Comparison of ENCODE assay signal across 10 cellular contexts in genomic region chr5:119322312-119322947, GRCh38.
DNase-seq lines count a peak whose midpoint lies in the region; ATAC-seq and TF ChIP-seq lines count a peak whose summit lies in the region.
"Had no signal": no experiment of that assay in that cellular context is flagged by ENCODE, and none has a peak within 500 bp of the region (broad histone marks: within the 10 kb centered on the region; RNA-seq: fewer than 3 reads in every experiment).

No MANE protein-coding gene starts in this region.

- no peaks in the 10 kb centered on the region for H3K27me3 Mint-ChIP-seq in T-helper 2 cell treated with Interferon-gamma antibody and Interleukin-4, amounts not matched to agents 5 μg/mL and 100 μg/mL, for 36 hours (ENCODE audit: low read depth)
- no peaks in the 10 kb centered on the region for H3K27me3 Mint-ChIP-seq in stimulated activated naive CD8-positive, alpha-beta T cell treated with anti-CD3 and anti-CD28 coated beads, Interleukin-15, amount 100 ng/mL, for 72 hours

- H3K27me3 ChIP-seq in RWPE2 (ENCODE audit: insufficient read depth, poor library complexity, severe bottlenecking), result no peaks in the 10 kb centered on the region

- peaks cover 79% of the 10 kb centered on the region for H3K4me1 Mint-ChIP-seq in T-helper 2 cell treated with Interferon-gamma antibody and Interleukin-4, amounts not matched to agents 5 μg/mL and 100 μg/mL, for 36 hours (ENCODE audit: low read depth)
- peaks cover 83% of the 10 kb centered on the region for H3K4me1 Mint-ChIP-seq in stimulated activated naive CD8-positive, alpha-beta T cell treated with anti-CD3 and anti-CD28 coated beads, Interleukin-15, amount 100 ng/mL, for 72 hours

- no peak for TF ChIP-seq CTCF in RWPE2 (IDR thresholded peaks at IDR 0.05; ENCODE audit: poor library complexity, severe bottlenecking)

- peaks cover 4% of the 10 kb centered on the region; the same call in 1 of the 2 replicates for H3K36me3 ChIP-seq in RWPE2 (ENCODE audit: low read depth)

- H3K27ac ChIP-seq in RWPE2 (ENCODE audit: poor library complexity, severe bottlenecking) (peak overlapping the region; percentile 99), epithelial cell of prostate (peak overlapping the region; percentile 99)
- H3K27ac ChIP-seq: HL-60 had no signal

- ATAC-seq in RWPE2 (ENCODE audit: low read depth) (no peak), GM18867 (IDR thresholded peaks at IDR 0.05; ENCODE audit: unreplicated experiment) (no peak), HG03565 (IDR thresholded peaks at IDR 0.05; ENCODE audit: unreplicated experiment) (no peak)
- no peak for ATAC-seq in stimulated activated naive CD8-positive, alpha-beta T cell treated with anti-CD3 and anti-CD28 coated beads, Interleukin-15, amount 100 ng/mL, for 72 hours

- no peaks in the 10 kb centered on the region for H3K9me3 Mint-ChIP-seq in T-helper 2 cell treated with Interferon-gamma antibody and Interleukin-4, amounts not matched to agents 5 μg/mL and 100 μg/mL, for 36 hours
- no peaks in the 10 kb centered on the region for H3K9me3 Mint-ChIP-seq in stimulated activated naive CD8-positive, alpha-beta T cell treated with anti-CD3 and anti-CD28 coated beads, Interleukin-15, amount 100 ng/mL, for 72 hours

- peaks cover 48% of the 10 kb centered on the region for H3K4me1 ChIP-seq in RWPE2 (ENCODE audit: insufficient read depth, poor library complexity, severe bottlenecking)

- peak overlapping the region; percentile 90 for H3K27ac Mint-ChIP-seq in T-helper 2 cell treated with Interferon-gamma antibody and Interleukin-4, amounts not matched to agents 5 μg/mL and 100 μg/mL, for 36 hours
- H3K27ac Mint-ChIP-seq in stimulated activated naive CD8-positive, alpha-beta T cell treated with anti-CD3 and anti-CD28 coated beads, Interleukin-15, amount 100 ng/mL, for 72 hours, result peak overlapping the region; percentile 57 to 99

- peaks cover 37% of the 10 kb centered on the region for H3K36me3 Mint-ChIP-seq in T-helper 2 cell treated with Interferon-gamma antibody and Interleukin-4, amounts not matched to agents 5 μg/mL and 100 μg/mL, for 36 hours (ENCODE audit: low read depth)

- H3K4me3 ChIP-seq in RWPE2 (ENCODE audit: severe bottlenecking), result no peak overlapping the region

- peak overlapping the region; percentile 70 for H3K4me3 Mint-ChIP-seq in T-helper 2 cell treated with Interferon-gamma antibody and Interleukin-4, amounts not matched to agents 5 μg/mL and 100 μg/mL, for 36 hours
- peak overlapping the region; percentile 61 to 88 for H3K4me3 Mint-ChIP-seq in stimulated activated naive CD8-positive, alpha-beta T cell treated with anti-CD3 and anti-CD28 coated beads, Interleukin-15, amount 100 ng/mL, for 72 hours

- DNase-seq in T-helper 2 cell treated with Interferon-gamma antibody and Interleukin-4, amounts not matched to agents 5 μg/mL and 100 μg/mL, for 36 hours (ENCODE audit: low spot score), result no peak
- no peak for DNase-seq in T-helper 2 cell
- no peak for DNase-seq in RWPE2 (ENCODE audit: low spot score)
- no peak for DNase-seq in epithelial cell of prostate (ENCODE audit: low read depth, low spot score)
- DNase-seq in stimulated activated naive CD8-positive, alpha-beta T cell treated with anti-CD3 and anti-CD28 coated beads, Interleukin-15, amount 100 ng/mL, for 72 hours, result no peak
- DNase-seq in stimulated activated naive CD4-positive, alpha-beta T cell treated with Interleukin-2 at 50 U/mL for 16 hours (lab: John Stamatoyannopoulos, UW), result no peak
- DNase-seq: occipital lobe had no signal

- H3K9me3 ChIP-seq in RWPE2 (ENCODE audit: severe bottlenecking), result no peaks in the 10 kb centered on the region
